In the genomic region with DNA sequence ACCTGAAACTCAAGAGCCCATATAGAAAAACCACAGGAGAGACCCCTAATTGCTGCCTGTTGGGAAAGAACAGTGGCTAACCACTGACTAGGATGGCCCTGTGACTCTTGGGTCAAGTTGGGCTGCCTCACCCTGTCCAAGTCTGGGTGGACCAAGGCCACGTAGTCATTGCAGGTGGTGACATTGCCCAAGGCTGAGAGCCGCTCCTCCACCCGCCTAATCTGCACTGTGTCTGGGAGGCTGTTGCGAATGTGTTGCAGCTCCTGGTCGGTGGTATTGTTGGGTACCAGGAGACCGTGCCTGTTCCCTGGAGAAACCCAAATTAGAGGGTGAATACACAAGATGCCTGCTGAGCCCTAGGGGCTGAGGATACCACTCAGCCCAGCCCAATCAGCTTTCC, we compare ENCODE assay signal across 29 cellular contexts. TPM values are rescaled to one million over a fixed set of nuclear protein-coding genes. Genes with fewer than 3 reads are reported as not detected.
DNase-seq lines count a peak whose midpoint lies in the region; ATAC-seq, FAIRE-seq and TF ChIP-seq lines count a peak whose summit lies in the region.
"Had no signal": no experiment of that assay in that cellular context is flagged by ENCODE, and none has a peak within 500 bp of the region (broad histone marks: within the 10 kb centered on the region; RNA-seq: fewer than 3 reads in every experiment).

No MANE protein-coding gene starts in this region.

- no peak overlapping the region for H3K9ac ChIP-seq in astrocyte (ENCODE audit: low read length)
- no peak overlapping the region for H3K9ac ChIP-seq in kidney (ENCODE audit: low read length in 2 of 2)
- H3K9ac ChIP-seq: SK-N-SH had no signal

- no peak for TF ChIP-seq CTCF in 22Rv1 (IDR thresholded peaks at IDR 0.05)
- TF ChIP-seq CTCF in astrocyte (IDR thresholded peaks at IDR 0.05; ENCODE audit: insufficient read depth, low read depth, low read length): no peak
- no peak for TF ChIP-seq CTCF in psoas muscle (IDR thresholded peaks at IDR 0.05)
- TF ChIP-seq CTCF in lower lobe of right lung (IDR thresholded peaks at IDR 0.05): no peak
- TF ChIP-seq CTCF in kidney (IDR thresholded peaks at IDR 0.05; ENCODE audit: borderline replicate concordance, extremely low read depth, insufficient read depth): no peak

- H3K36me3 ChIP-seq in CD4-positive, alpha-beta memory T cell (ENCODE audit: insufficient read depth, low read length): peaks cover 32% of the 10 kb centered on the region
- peaks cover 22% of the 10 kb centered on the region for H3K36me3 ChIP-seq in astrocyte (ENCODE audit: insufficient read depth, low read length)
- H3K36me3 ChIP-seq in psoas muscle (ENCODE audit: insufficient read depth in 1 of 2, low read depth in 1 of 2): peaks cover 2 to 53% of the 10 kb centered on the region in 2 donors
- H3K36me3 ChIP-seq in lower lobe of right lung: peaks cover 46% of the 10 kb centered on the region
- H3K36me3 ChIP-seq in kidney (ENCODE audit: control insufficient read depth in 1 of 2, insufficient read depth in 2 of 2, low read length in 2 of 2): peaks cover 22 to 29% of the 10 kb centered on the region in 2 donors
- H3K36me3 ChIP-seq: ovary had no signal

- no peak overlapping the region for H3K4me3 ChIP-seq in CD4-positive, alpha-beta memory T cell (ENCODE audit: low read length in 2 of 2)
- H3K4me3 ChIP-seq in astrocyte (ENCODE audit: insufficient read depth, low read depth, low read length): no peak overlapping the region
- H3K4me3 ChIP-seq in psoas muscle: no peak overlapping the region
- no peak overlapping the region for H3K4me3 ChIP-seq in lower lobe of right lung
- no peak overlapping the region for H3K4me3 ChIP-seq in kidney (ENCODE audit: low read length in 2 of 2)
- H3K4me3 ChIP-seq: HAP-1, lung, ovary, right atrium auricular region had no signal

- H3K27me3 Mint-ChIP-seq in CD4-positive, alpha-beta memory T cell: no peaks in the 10 kb centered on the region
- no peaks in the 10 kb centered on the region for H3K27me3 Mint-ChIP-seq in astrocyte (ENCODE audit: low read depth, unreplicated experiment)
- H3K27me3 Mint-ChIP-seq in natural killer cell treated with Interleukin-12 subunit alpha and Interleukin-12 subunit beta and Interleukin-15 and Interleukin-18, amount 100 ng/mL, for 72 hours: no peaks in the 10 kb centered on the region

- 94 to 98% (median 98%) methylated on average over 6 of the region's 6 CpGs for WGBS in psoas muscle, 3 donors

- peaks cover 80% of the 10 kb centered on the region for H3K79me2 ChIP-seq in astrocyte (ENCODE audit: insufficient read depth, low read length)

- peaks cover 19 to 46% of the 10 kb centered on the region in 2 donors for H3K36me3 Mint-ChIP-seq in CD4-positive, alpha-beta memory T cell
- H3K36me3 Mint-ChIP-seq in astrocyte (ENCODE audit: low read depth, unreplicated experiment): peaks cover 27% of the 10 kb centered on the region
- peaks cover 16% of the 10 kb centered on the region for H3K36me3 Mint-ChIP-seq in natural killer cell treated with Interleukin-12 subunit alpha and Interleukin-12 subunit beta and Interleukin-15 and Interleukin-18, amount 100 ng/mL, for 72 hours

- H3K4me1 ChIP-seq in CD4-positive, alpha-beta memory T cell (ENCODE audit: insufficient read depth, low read length): peaks cover 32% of the 10 kb centered on the region
- H3K4me1 ChIP-seq in astrocyte (ENCODE audit: insufficient read depth, low read length): peaks cover 34% of the 10 kb centered on the region
- peaks cover 19% of the 10 kb centered on the region for H3K4me1 ChIP-seq in psoas muscle
- H3K4me1 ChIP-seq in lower lobe of right lung: peaks cover 41% of the 10 kb centered on the region
- H3K4me1 ChIP-seq in kidney (ENCODE audit: control insufficient read depth in 1 of 2, insufficient read depth in 1 of 2, low read depth in 1 of 2, low read length in 2 of 2): peaks cover 28 to 37% of the 10 kb centered on the region in 2 donors

- no peak for ATAC-seq in natural killer cell treated with Interleukin-12 subunit alpha and Interleukin-12 subunit beta and Interleukin-15 and Interleukin-18, amount 100 ng/mL, for 72 hours
- ATAC-seq in psoas muscle: no peak
- ATAC-seq in lower lobe of right lung: no peak
- ATAC-seq in HG03520 (IDR thresholded peaks at IDR 0.05; ENCODE audit: unreplicated experiment): no peak
- ATAC-seq: WTC11 had no signal

- H3K9me3 ChIP-seq in CD4-positive, alpha-beta memory T cell (ENCODE audit: control insufficient read depth in 1 of 2, low read length in 2 of 2): no peaks in the 10 kb centered on the region
- H3K9me3 ChIP-seq in astrocyte (ENCODE audit: insufficient read depth, low read depth, low read length) (no peaks in the 10 kb centered on the region), psoas muscle (no peaks in the 10 kb centered on the region), lower lobe of right lung (no peaks in the 10 kb centered on the region), kidney (ENCODE audit: control insufficient read depth in 1 of 2, low read length in 2 of 2) (no peaks in the 10 kb centered on the region)
- H3K9me3 ChIP-seq: HAP-1, ovary, right atrium auricular region, SK-N-SH had no signal

- CTCF ChIA-PET in CD4-positive, alpha-beta memory T cell (lab: Charles Lee; ENCODE audit: partially characterized antibody): no interaction called here

- DNase-seq in CD4-positive, alpha-beta memory T cell: no peak
- DNase-seq in astrocyte (ENCODE audit: low read depth) (no peak), psoas muscle (no peak), lower lobe of right lung (no peak), kidney (no peak)
- no peak for DNase-seq in natural killer cell treated with Interleukin-12 subunit alpha and Interleukin-12 subunit beta and Interleukin-15 and Interleukin-18, amount 100 ng/mL, for 72 hours (ENCODE audit: low spot score)
- DNase-seq: activated CD4-positive, alpha-beta T cell treated with anti-CD3 and anti-CD28 coated beads, Interleukin-2, amount 50 U/mL, for 48 hours; activated naive CD4-positive, alpha-beta T cell treated with Interleukin-2 at 50 U/mL for 16 hours; anterior cingulate cortex; erythroblast; foreskin melanocyte; hypothalamus; KG1; NCI-H146; NCI-H526; ovary; RPMI8226; SK-N-SH; stimulated activated CD8-positive, alpha-beta memory T cell treated with anti-CD3 and anti-CD28 coated beads, Interleukin-4, amount 100 ng/mL, for 48 hours; T-helper 9 cell had no signal

- H3K4me3 Mint-ChIP-seq in CD4-positive, alpha-beta memory T cell: no peak overlapping the region
- H3K4me3 Mint-ChIP-seq in astrocyte (ENCODE audit: unreplicated experiment): peak overlapping the region; percentile 65
- peak overlapping the region; percentile 26 for H3K4me3 Mint-ChIP-seq in natural killer cell treated with Interleukin-12 subunit alpha and Interleukin-12 subunit beta and Interleukin-15 and Interleukin-18, amount 100 ng/mL, for 72 hours
- H3K4me3 Mint-ChIP-seq: WTC11 had no signal

- no peak overlapping the region for H3K4me2 ChIP-seq in astrocyte (ENCODE audit: low read length)
- H3K4me2 ChIP-seq: SK-N-SH had no signal

- no peak for FAIRE-seq in astrocyte (lab: Jason Lieb, UNC)
- no peak for FAIRE-seq in kidney (lab: Jason Lieb, UNC)
- FAIRE-seq: G401.6 had no signal

- no peaks in the 10 kb centered on the region for H3K9me3 Mint-ChIP-seq in CD4-positive, alpha-beta memory T cell
- no peaks in the 10 kb centered on the region for H3K9me3 Mint-ChIP-seq in astrocyte (ENCODE audit: unreplicated experiment)
- H3K9me3 Mint-ChIP-seq in natural killer cell treated with Interleukin-12 subunit alpha and Interleukin-12 subunit beta and Interleukin-15 and Interleukin-18, amount 100 ng/mL, for 72 hours: no peaks in the 10 kb centered on the region
- H3K9me3 Mint-ChIP-seq: WTC11 had no signal

- peak overlapping the region; percentile 8; the same call in 1 of the 2 replicates for H3K27ac ChIP-seq in 22Rv1
- no peak overlapping the region for H3K27ac ChIP-seq in CD4-positive, alpha-beta memory T cell (ENCODE audit: low read depth, low read length)
- H3K27ac ChIP-seq in astrocyte (ENCODE audit: low read depth, low read length): no peak overlapping the region
- H3K27ac ChIP-seq in psoas muscle: no peak overlapping the region
- no peak overlapping the region for H3K27ac ChIP-seq in lower lobe of right lung
- H3K27ac ChIP-seq in kidney (ENCODE audit: low read depth in 2 of 2, low read length in 2 of 2): no peak overlapping the region
- H3K27ac ChIP-seq: ovary, right atrium auricular region had no signal

- H2AFZ ChIP-seq in astrocyte (ENCODE audit: low read depth, low read length): no peak overlapping the region

- intact Hi-C loops in CD4-positive, alpha-beta memory T cell (cut with micrococcal nuclease): no loop called here
- intact Hi-C loops in psoas muscle (cut with DNase I): no loop called here
- intact Hi-C loops in lower lobe of right lung (cut with DNase I): no loop called here
- intact Hi-C loops in kidney (cut with DNase I): no loop called here

- H4K20me1 ChIP-seq in astrocyte (ENCODE audit: insufficient read depth, low read length): peaks cover 38% of the 10 kb centered on the region

- POLR2A ChIA-PET in CD4-positive, alpha-beta memory T cell (lab: Charles Lee; ENCODE audit: partially characterized antibody): no interaction called here

- H3K27me3 ChIP-seq in CD4-positive, alpha-beta memory T cell (ENCODE audit: insufficient read depth, low read length): no peaks in the 10 kb centered on the region
- H3K27me3 ChIP-seq in astrocyte (ENCODE audit: insufficient read depth, low read length) (no peaks in the 10 kb centered on the region), psoas muscle (ENCODE audit: insufficient read depth in 3 of 3, low read length in 2 of 3) (no peaks in the 10 kb centered on the region), lower lobe of right lung (ENCODE audit: low read depth) (no peaks in the 10 kb centered on the region)
- H3K27me3 ChIP-seq: ovary, right atrium auricular region had no signal

- peaks cover 17 to 62% (median 33%) of the 10 kb centered on the region in 4 donors for H3K4me1 Mint-ChIP-seq in CD4-positive, alpha-beta memory T cell
- H3K4me1 Mint-ChIP-seq in astrocyte (ENCODE audit: low read depth, unreplicated experiment): peaks cover 28% of the 10 kb centered on the region
- H3K4me1 Mint-ChIP-seq in natural killer cell treated with Interleukin-12 subunit alpha and Interleukin-12 subunit beta and Interleukin-15 and Interleukin-18, amount 100 ng/mL, for 72 hours (ENCODE audit: low read depth in 2 of 2): peaks cover 24 to 31% of the 10 kb centered on the region in 2 donors

- peak overlapping the region in 4 of 7 donors; percentile 34 to 97 (median 80) for H3K27ac Mint-ChIP-seq in CD4-positive, alpha-beta memory T cell
- H3K27ac Mint-ChIP-seq in astrocyte (ENCODE audit: unreplicated experiment): no peak overlapping the region
- peak overlapping the region in 1 of 2 donors; percentile 98 for H3K27ac Mint-ChIP-seq in natural killer cell treated with Interleukin-12 subunit alpha and Interleukin-12 subunit beta and Interleukin-15 and Interleukin-18, amount 100 ng/mL, for 72 hours
- H3K27ac Mint-ChIP-seq: WTC11 had no signal

RNA-seq across cellular contexts. Expression of gene MMP24OS, which starts 2.6 kb away (rescaled TPM):
- total RNA-seq in CD4-positive, alpha-beta memory T cell: 10 to 100 TPM; 76.6 to 91.6 TPM
- 10 to 100 TPM in 1 of 2 donors, 1 to 10 TPM in 1; 4.4 to 17.4 TPM for polyA plus RNA-seq in CD4-positive, alpha-beta memory T cell
- total RNA-seq in astrocyte: 79.8 and 86.5 TPM in 2 replicates
- 10 to 100 TPM; 35.6 to 51.2 TPM for total RNA-seq in natural killer cell treated with Interleukin-12 subunit alpha and Interleukin-12 subunit beta and Interleukin-15 and Interleukin-18, amount 100 ng/mL, for 72 hours
- total RNA-seq in psoas muscle: 10 to 100 TPM; 25.1 to 40.6 (median 27.2) TPM
- polyA plus RNA-seq in psoas muscle: 10 to 100 TPM; 10.4 to 22.5 (median 19.3) TPM
- 78.7 TPM for total RNA-seq in lower lobe of right lung
- 127 TPM for total RNA-seq in kidney
- polyA plus RNA-seq in kidney (ENCODE audit: insufficient read depth, low read depth, low replicate concordance): 248 TPM

RNA-seq across cellular contexts. Expression of gene EIF6, which starts 4.0 kb away (rescaled TPM):
- total RNA-seq in CD4-positive, alpha-beta memory T cell: 10 to 100 TPM; 44.0 to 52.3 TPM
- polyA plus RNA-seq in CD4-positive, alpha-beta memory T cell: 100 to 1,000 TPM; 148 to 189 TPM
- total RNA-seq in astrocyte (232 and 271 TPM in 2 replicates), psoas muscle (10 to 100 TPM; 44.3 to 65.5 (median 52.6) TPM), lower lobe of right lung (72.6 TPM), kidney (114 TPM)
- total RNA-seq in natural killer cell treated with Interleukin-12 subunit alpha and Interleukin-12 subunit beta and Interleukin-15 and Interleukin-18, amount 100 ng/mL, for 72 hours: 100 to 1,000 TPM; 154 to 233 TPM
- polyA plus RNA-seq in psoas muscle (100 to 1,000 TPM in 1 of 3 donors, 10 to 100 TPM in 2; 63.0 to 169 (median 71.1) TPM), kidney (ENCODE audit: insufficient read depth, low read depth, low replicate concordance) (254 TPM)

RNA-seq across cellular contexts. Expression of gene FAM83C, which starts 11.7 kb away (rescaled TPM):
- not detected for total RNA-seq in CD4-positive, alpha-beta memory T cell
- not detected for polyA plus RNA-seq in CD4-positive, alpha-beta memory T cell
- not detected in 2 replicates for total RNA-seq in astrocyte
- total RNA-seq in natural killer cell treated with Interleukin-12 subunit alpha and Interleukin-12 subunit beta and Interleukin-15 and Interleukin-18, amount 100 ng/mL, for 72 hours: under 1 TPM in 1 of 2 donors, not detected in 1; 0.10 TPM
- total RNA-seq in psoas muscle: not detected
- polyA plus RNA-seq in psoas muscle: under 1 TPM; 0.04 to 0.07 (median 0.04) TPM
- not detected for total RNA-seq in lower lobe of right lung
- total RNA-seq in kidney: not detected
- not detected for polyA plus RNA-seq in kidney (ENCODE audit: insufficient read depth, low read depth, low replicate concordance)
- total RNA-seq: cardiac septum, lung, ovary, right atrium auricular region, temporal lobe, WTC11 had no signal
- polyA plus RNA-seq: lung, ovary, SK-N-SH had no signal

RNA-seq across cellular contexts. Expression of gene MMP24, which starts 54.0 kb away (rescaled TPM):
- total RNA-seq in CD4-positive, alpha-beta memory T cell: under 1 TPM; 0.12 to 0.19 TPM
- polyA plus RNA-seq in CD4-positive, alpha-beta memory T cell: under 1 TPM; 0.07 TPM
- total RNA-seq in astrocyte (13.7 and 15.6 TPM in 2 replicates), psoas muscle (under 1 TPM in 3 of 4 donors, not detected in 1; 0.17 to 0.27 (median 0.20) TPM), lower lobe of right lung (5.3 TPM), kidney (12.4 TPM)
- total RNA-seq in natural killer cell treated with Interleukin-12 subunit alpha and Interleukin-12 subunit beta and Interleukin-15 and Interleukin-18, amount 100 ng/mL, for 72 hours: not detected
- polyA plus RNA-seq in psoas muscle (under 1 TPM; 0.01 to 0.07 (median 0.04) TPM), kidney (ENCODE audit: insufficient read depth, low read depth, low replicate concordance) (10.7 TPM)

Comparison
In these comparisons a context has a peak if more than half of its experiments do, and no peak if none do; other contexts are left out.
1. H3K4me3 Mint-ChIP-seq: peak in astrocyte (single experiment) and natural killer cell treated with Interleukin-12 subunit alpha and Interleukin-12 subunit beta and Interleukin-15 and Interleukin-18, amount 100 ng/mL, for 72 hours (single experiment); none in CD4-positive, alpha-beta memory T cell (0 of 8).